Comparison of ENCODE assay signal across 11 cellular contexts in the genomic region with DNA sequence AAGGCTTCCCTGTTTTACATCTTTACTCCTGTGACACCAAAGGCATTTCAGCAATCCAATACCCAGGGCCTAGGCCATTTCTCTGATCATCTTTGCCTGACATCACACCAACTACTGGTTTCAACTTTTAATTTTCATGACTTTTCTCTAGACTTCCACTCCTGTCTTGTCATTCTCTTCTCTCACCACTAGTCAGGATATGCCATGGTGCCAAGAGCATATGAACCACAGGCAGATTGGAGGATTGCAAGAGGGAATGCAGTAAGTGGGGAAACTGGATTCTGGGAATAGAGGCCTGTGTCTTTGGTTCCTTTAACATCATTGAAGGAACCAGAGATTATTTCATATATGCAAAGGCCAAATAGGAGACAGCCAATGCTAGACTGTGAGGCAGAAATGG.
DNase-seq lines count a peak whose midpoint lies in the region; ATAC-seq and TF ChIP-seq lines count a peak whose summit lies in the region.
"Had no signal": no experiment of that assay in that cellular context is flagged by ENCODE, and none has a peak within 500 bp of the region (broad histone marks: within the 10 kb centered on the region; RNA-seq: fewer than 3 reads in every experiment).

No MANE protein-coding gene starts in this region.

- CTCF ChIA-PET in RWPE1 (lab: Yijun Ruan, JAX) = interaction anchor here (0.6 to 0.7 kb wide), 2 partner anchors 422 to 1838 kb away, joined by 3 read pairs; no protein-coding TSS in a partner anchor

- H3K36me3 ChIP-seq in GM23338 (ENCODE audit: insufficient read depth) = no peaks in the 10 kb centered on the region

- no peaks in the 10 kb centered on the region for H3K9me2 ChIP-seq in GM23338 (ENCODE audit: insufficient read depth)

- H3K79me2 ChIP-seq in GM23338 (replicated peaks; ENCODE audit: insufficient read depth) = no peaks in the 10 kb centered on the region

- intact Hi-C loops in sciatic nerve (cut with DNase I) = no loop called here

- H3K4me1 Mint-ChIP-seq in GM23338 = no peaks in the 10 kb centered on the region; the same call in 2 of the 3 replicates
- H3K4me1 Mint-ChIP-seq in activated naive CD8-positive, alpha-beta T cell treated with anti-CD3 and anti-CD28 coated beads for 36 hours = no peaks in the 10 kb centered on the region

- H3F3A ChIP-seq in GM23338 (replicated peaks; ENCODE audit: low read depth) = no peaks in the 10 kb centered on the region

- H3K27me3 ChIP-seq in GM23338 (ENCODE audit: insufficient read depth) = no peaks in the 10 kb centered on the region

- H3K36me3 Mint-ChIP-seq in GM23338 (ENCODE audit: low read depth) = peaks cover under 1% of the 10 kb centered on the region; the same call in 1 of the 3 replicates
- peaks cover 11% of the 10 kb centered on the region for H3K36me3 Mint-ChIP-seq in activated naive CD8-positive, alpha-beta T cell treated with anti-CD3 and anti-CD28 coated beads for 36 hours

- TF ChIP-seq CTCF in GM23338 (conservative IDR thresholded peaks at IDR 0.05; ENCODE audit: low read depth in 2 of 2) (peak; percentile 43 to 64), RWPE1 (conservative IDR thresholded peaks at IDR 0.05; ENCODE audit: low read depth) (no peak), fibroblast of the aortic adventitia (IDR thresholded peaks at IDR 0.05; ENCODE audit: insufficient read depth, low read length) (peak; percentile 23)

- H3K4me2 ChIP-seq in GM23338 = no peak overlapping the region

- no peak overlapping the region for H3K27ac Mint-ChIP-seq in GM23338
- H3K27ac Mint-ChIP-seq in activated naive CD8-positive, alpha-beta T cell treated with anti-CD3 and anti-CD28 coated beads for 36 hours = no peak overlapping the region
- H3K27ac Mint-ChIP-seq: CD8-positive, alpha-beta T cell had no signal

- ATAC-seq in GM23338 = peak; percentile 96
- no peak for ATAC-seq in GM21723 (IDR thresholded peaks at IDR 0.05; ENCODE audit: unreplicated experiment)
- no peak for ATAC-seq in HG02642 (IDR thresholded peaks at IDR 0.05; ENCODE audit: poor library complexity, unreplicated experiment)
- ATAC-seq in sciatic nerve = no peak
- ATAC-seq: CD8-positive, alpha-beta T cell had no signal

- H2AFZ ChIP-seq in GM23338 = no peak overlapping the region

- POLR2A ChIA-PET in RWPE1 (lab: Yijun Ruan, JAX; ENCODE audit: low non-redundant PET) = no interaction called here

- H3K4me3 Mint-ChIP-seq in GM23338 = no peak overlapping the region
- H3K4me3 Mint-ChIP-seq in activated naive CD8-positive, alpha-beta T cell treated with anti-CD3 and anti-CD28 coated beads for 36 hours = no peak overlapping the region
- H3K4me3 Mint-ChIP-seq: CD8-positive, alpha-beta T cell had no signal

- H3K4me3 ChIP-seq in GM23338 = no peak overlapping the region
- no peak overlapping the region for H3K4me3 ChIP-seq in fibroblast of the aortic adventitia (ENCODE audit: low read depth, low read length)

- peaks cover 6% of the 10 kb centered on the region for H3K9me3 Mint-ChIP-seq in GM23338
- H3K9me3 Mint-ChIP-seq in activated naive CD8-positive, alpha-beta T cell treated with anti-CD3 and anti-CD28 coated beads for 36 hours = no peaks in the 10 kb centered on the region

- no peaks in the 10 kb centered on the region for H4K20me1 ChIP-seq in GM23338 (replicated peaks; ENCODE audit: insufficient read depth)

- H3K4me1 ChIP-seq in GM23338 (ENCODE audit: insufficient read depth) = no peaks in the 10 kb centered on the region

- H3K27me3 Mint-ChIP-seq in GM23338 (ENCODE audit: insufficient read depth, low read depth, poor library complexity) = peaks cover 2% of the 10 kb centered on the region
- H3K27me3 Mint-ChIP-seq in activated naive CD8-positive, alpha-beta T cell treated with anti-CD3 and anti-CD28 coated beads for 36 hours = no peaks in the 10 kb centered on the region

- DNase-seq in AG08395 (ENCODE audit: low spot score) (peak; percentile 4), GM23338 (ENCODE audit: low spot score) (peak; percentile 77), RWPE1 (ENCODE audit: low spot score) (peak; percentile 34), fibroblast of the aortic adventitia (ENCODE audit: low read depth) (no peak), sciatic nerve (ENCODE audit: low spot score) (no peak)
- DNase-seq in activated naive CD8-positive, alpha-beta T cell treated with anti-CD3 and anti-CD28 coated beads for 36 hours = no peak
- DNase-seq: activated gamma-delta T cell treated with Interleukin-2 at 50 U/mL for 16 hours; CD8-positive, alpha-beta T cell; NCI-H146 had no signal

- H3K27ac ChIP-seq in GM23338 (ENCODE audit: low read depth) = no peak overlapping the region
- H3K27ac ChIP-seq in RWPE1 = no peak overlapping the region

TF ChIP-seq in GM23338, 12 proteins besides CTCF, POLR2A, EP300 and RAD21 (continues in another document):
- TF ChIP-seq STAT1 (IDR thresholded peaks at IDR 0.05; ENCODE audit: unreplicated experiment) (no peak), EZH2phosphoT487 (IDR thresholded peaks at IDR 0.05; ENCODE audit: unreplicated experiment) (no peak), POLR2AphosphoS5 (IDR thresholded peaks at IDR 0.05; ENCODE audit: low read depth) (no peak), JUNB (IDR thresholded peaks at IDR 0.05; ENCODE audit: unreplicated experiment) (no peak), ZNF114 (CRISPR knock-in tag; IDR thresholded peaks at IDR 0.05) (no peak), NANOG (IDR thresholded peaks at IDR 0.05; ENCODE audit: borderline replicate concordance) (no peak)
- TF ChIP-seq, protein P1, sequence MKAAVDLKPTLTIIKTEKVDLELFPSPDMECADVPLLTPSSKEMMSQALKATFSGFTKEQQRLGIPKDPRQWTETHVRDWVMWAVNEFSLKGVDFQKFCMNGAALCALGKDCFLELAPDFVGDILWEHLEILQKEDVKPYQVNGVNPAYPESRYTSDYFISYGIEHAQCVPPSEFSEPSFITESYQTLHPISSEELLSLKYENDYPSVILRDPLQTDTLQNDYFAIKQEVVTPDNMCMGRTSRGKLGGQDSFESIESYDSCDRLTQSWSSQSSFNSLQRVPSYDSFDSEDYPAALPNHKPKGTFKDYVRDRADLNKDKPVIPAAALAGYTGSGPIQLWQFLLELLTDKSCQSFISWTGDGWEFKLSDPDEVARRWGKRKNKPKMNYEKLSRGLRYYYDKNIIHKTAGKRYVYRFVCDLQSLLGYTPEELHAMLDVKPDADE (IDR thresholded peaks at IDR 0.05) = no peak
- TF ChIP-seq, protein P2, sequence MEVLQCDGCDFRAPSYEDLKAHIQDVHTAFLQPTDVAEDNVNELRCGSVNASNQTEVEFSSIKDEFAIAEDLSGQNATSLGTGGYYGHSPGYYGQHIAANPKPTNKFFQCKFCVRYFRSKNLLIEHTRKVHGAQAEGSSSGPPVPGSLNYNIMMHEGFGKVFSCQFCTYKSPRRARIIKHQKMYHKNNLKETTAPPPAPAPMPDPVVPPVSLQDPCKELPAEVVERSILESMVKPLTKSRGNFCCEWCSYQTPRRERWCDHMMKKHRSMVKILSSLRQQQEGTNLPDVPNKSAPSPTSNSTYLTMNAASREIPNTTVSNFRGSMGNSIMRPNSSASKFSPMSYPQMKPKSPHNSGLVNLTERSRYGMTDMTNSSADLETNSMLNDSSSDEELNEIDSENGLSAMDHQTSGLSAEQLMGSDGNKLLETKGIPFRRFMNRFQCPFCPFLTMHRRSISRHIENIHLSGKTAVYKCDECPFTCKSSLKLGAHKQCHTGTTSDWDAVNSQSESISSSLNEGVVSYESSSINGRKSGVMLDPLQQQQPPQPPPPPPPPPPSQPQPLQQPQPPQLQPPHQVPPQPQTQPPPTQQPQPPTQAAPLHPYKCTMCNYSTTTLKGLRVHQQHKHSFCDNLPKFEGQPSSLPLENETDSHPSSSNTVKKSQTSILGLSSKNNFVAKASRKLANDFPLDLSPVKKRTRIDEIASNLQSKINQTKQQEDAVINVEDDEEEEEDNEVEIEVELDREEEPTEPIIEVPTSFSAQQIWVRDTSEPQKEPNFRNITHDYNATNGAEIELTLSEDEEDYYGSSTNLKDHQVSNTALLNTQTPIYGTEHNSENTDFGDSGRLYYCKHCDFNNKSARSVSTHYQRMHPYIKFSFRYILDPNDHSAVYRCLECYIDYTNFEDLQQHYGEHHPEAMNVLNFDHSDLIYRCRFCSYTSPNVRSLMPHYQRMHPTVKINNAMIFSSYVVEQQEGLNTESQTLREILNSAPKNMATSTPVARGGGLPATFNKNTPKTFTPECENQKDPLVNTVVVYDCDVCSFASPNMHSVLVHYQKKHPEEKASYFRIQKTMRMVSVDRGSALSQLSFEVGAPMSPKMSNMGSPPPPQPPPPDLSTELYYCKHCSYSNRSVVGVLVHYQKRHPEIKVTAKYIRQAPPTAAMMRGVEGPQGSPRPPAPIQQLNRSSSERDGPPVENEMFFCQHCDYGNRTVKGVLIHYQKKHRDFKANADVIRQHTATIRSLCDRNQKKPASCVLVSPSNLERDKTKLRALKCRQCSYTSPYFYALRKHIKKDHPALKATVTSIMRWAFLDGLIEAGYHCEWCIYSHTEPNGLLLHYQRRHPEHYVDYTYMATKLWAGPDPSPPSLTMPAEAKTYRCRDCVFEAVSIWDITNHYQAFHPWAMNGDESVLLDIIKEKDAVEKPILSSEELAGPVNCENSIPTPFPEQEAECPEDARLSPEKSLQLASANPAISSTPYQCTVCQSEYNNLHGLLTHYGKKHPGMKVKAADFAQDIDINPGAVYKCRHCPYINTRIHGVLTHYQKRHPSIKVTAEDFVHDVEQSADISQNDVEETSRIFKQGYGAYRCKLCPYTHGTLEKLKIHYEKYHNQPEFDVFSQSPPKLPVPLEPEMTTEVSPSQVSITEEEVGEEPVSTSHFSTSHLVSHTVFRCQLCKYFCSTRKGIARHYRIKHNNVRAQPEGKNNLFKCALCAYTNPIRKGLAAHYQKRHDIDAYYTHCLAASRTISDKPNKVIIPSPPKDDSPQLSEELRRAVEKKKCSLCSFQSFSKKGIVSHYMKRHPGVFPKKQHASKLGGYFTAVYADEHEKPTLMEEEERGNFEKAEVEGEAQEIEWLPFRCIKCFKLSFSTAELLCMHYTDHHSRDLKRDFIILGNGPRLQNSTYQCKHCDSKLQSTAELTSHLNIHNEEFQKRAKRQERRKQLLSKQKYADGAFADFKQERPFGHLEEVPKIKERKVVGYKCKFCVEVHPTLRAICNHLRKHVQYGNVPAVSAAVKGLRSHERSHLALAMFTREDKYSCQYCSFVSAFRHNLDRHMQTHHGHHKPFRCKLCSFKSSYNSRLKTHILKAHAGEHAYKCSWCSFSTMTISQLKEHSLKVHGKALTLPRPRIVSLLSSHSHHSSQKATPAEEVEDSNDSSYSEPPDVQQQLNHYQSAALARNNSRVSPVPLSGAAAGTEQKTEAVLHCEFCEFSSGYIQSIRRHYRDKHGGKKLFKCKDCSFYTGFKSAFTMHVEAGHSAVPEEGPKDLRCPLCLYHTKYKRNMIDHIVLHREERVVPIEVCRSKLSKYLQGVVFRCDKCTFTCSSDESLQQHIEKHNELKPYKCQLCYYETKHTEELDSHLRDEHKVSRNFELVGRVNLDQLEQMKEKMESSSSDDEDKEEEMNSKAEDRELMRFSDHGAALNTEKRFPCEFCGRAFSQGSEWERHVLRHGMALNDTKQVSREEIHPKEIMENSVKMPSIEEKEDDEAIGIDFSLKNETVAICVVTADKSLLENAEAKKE (CRISPR knock-in tag; IDR thresholded peaks at IDR 0.05) = no peak

Comparison
In these comparisons a context has a peak if more than half of its experiments do, and no peak if none do; other contexts are left out.
1. DNase-seq: peak in AG08395 (single experiment), GM23338 (single experiment) and RWPE1 (single experiment); none in fibroblast of the aortic adventitia (single experiment), activated naive CD8-positive, alpha-beta T cell treated with anti-CD3 and anti-CD28 coated beads for 36 hours (single experiment) and sciatic nerve (single experiment).